Comparison of ENCODE assay signal across 18 cellular contexts in the genomic region with DNA sequence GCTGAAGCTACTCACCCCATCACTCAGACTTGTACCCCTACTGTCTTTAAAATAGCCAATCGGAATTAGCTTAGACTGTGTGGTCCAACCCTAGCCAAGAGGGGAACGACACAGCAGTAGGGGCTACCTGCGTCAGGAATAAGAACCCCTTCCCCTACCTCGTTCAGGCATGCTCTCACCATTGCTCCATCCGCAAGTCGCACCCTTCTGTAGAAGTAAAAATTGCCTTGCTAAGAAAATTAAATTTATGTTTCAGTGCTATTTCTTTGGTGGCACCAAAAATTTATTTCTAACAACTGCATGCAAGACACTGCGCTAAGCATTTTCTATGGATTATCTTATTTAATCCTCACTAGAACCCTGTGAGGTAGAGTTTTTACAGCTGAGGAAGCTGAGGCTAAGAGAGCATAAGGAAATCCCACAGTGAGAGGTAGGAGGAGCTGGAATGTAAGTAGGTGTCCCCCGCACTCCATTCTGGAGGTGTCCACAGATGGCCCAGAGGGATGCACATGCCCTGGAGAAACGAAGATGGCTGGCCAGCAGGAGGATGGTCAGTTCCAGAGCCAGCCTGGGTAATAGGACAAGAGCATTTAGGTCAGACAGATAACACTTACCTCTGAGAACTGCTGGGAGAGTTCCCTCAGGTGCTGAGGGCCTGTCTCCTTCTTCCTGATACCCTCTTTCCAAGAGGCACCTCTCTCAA. TPM values are rescaled to one million over a fixed set of nuclear protein-coding genes. Genes with fewer than 3 reads are reported as not detected.
A peak's percentile ranks its signal among the peaks of the same experiment; 100 is the strongest.
DNase-seq lines count a peak whose midpoint lies in the region; ATAC-seq, FAIRE-seq and TF ChIP-seq lines count a peak whose summit lies in the region.
"Had no signal": no experiment of that assay in that cellular context is flagged by ENCODE, and none has a peak within 500 bp of the region (broad histone marks: within the 10 kb centered on the region; RNA-seq: fewer than 3 reads in every experiment).

No MANE protein-coding gene starts in this region.

- no peaks in the 10 kb centered on the region for H3K36me3 Mint-ChIP-seq in activated CD8-positive, alpha-beta memory T cell treated with anti-CD3 and anti-CD28 coated beads, Interleukin-2, amount 10 ng/mL, durations not matched to agents 7 days and 5 days
- H3K36me3 Mint-ChIP-seq in activated naive CD4-positive, alpha-beta T cell treated with anti-CD3 and anti-CD28 coated beads, Interleukin-2, amount 10 ng/mL, durations not matched to agents 7 days and 5 days, result no peaks in the 10 kb centered on the region

- no peaks in the 10 kb centered on the region for H3K9me3 Mint-ChIP-seq in activated CD8-positive, alpha-beta memory T cell treated with anti-CD3 and anti-CD28 coated beads, Interleukin-2, amount 10 ng/mL, durations not matched to agents 7 days and 5 days (ENCODE audit: low read depth)
- H3K9me3 Mint-ChIP-seq in activated naive CD4-positive, alpha-beta T cell treated with anti-CD3 and anti-CD28 coated beads, Interleukin-2, amount 10 ng/mL, durations not matched to agents 7 days and 5 days, result no peaks in the 10 kb centered on the region
- H3K9me3 Mint-ChIP-seq: CD4-positive, alpha-beta T cell had no signal

- no peak overlapping the region for H4K8ac ChIP-seq in trophoblast cell (ENCODE audit: low read depth, low read length)

- BruUV-seq in K562 (replicated peaks; lab: Mats Ljungman, UMichigan), result no TSS peak

- H3K9me1 ChIP-seq in K562 (ENCODE audit: control insufficient read depth, insufficient read depth, low read length), result no peaks in the 10 kb centered on the region

- no peak overlapping the region for H3K27ac Mint-ChIP-seq in activated CD8-positive, alpha-beta memory T cell treated with anti-CD3 and anti-CD28 coated beads, Interleukin-2, amount 10 ng/mL, durations not matched to agents 7 days and 5 days
- no peak overlapping the region for H3K27ac Mint-ChIP-seq in activated naive CD4-positive, alpha-beta T cell treated with anti-CD3 and anti-CD28 coated beads, Interleukin-2, amount 10 ng/mL, durations not matched to agents 7 days and 5 days
- H3K27ac Mint-ChIP-seq: CD4-positive, alpha-beta T cell; H9 had no signal

- H3K4me1 Mint-ChIP-seq in activated CD8-positive, alpha-beta memory T cell treated with anti-CD3 and anti-CD28 coated beads, Interleukin-2, amount 10 ng/mL, durations not matched to agents 7 days and 5 days, result no peaks in the 10 kb centered on the region
- H3K4me1 Mint-ChIP-seq in activated naive CD4-positive, alpha-beta T cell treated with anti-CD3 and anti-CD28 coated beads, Interleukin-2, amount 10 ng/mL, durations not matched to agents 7 days and 5 days, result no peaks in the 10 kb centered on the region

- no peak overlapping the region for H3K18ac ChIP-seq in trophoblast cell (ENCODE audit: low read length)

- H3K9me3 ChIP-seq in K562 (replicated peaks; ENCODE audit: control insufficient read depth, insufficient read depth, low read depth, low read length), result peaks cover 8% of the 10 kb centered on the region
- H3K9me3 ChIP-seq in hepatocyte (ENCODE audit: low read depth), result no peaks in the 10 kb centered on the region
- H3K9me3 ChIP-seq in trophoblast cell (ENCODE audit: insufficient read depth, low read depth, low read length), result peaks cover 6% of the 10 kb centered on the region
- no peaks in the 10 kb centered on the region for H3K9me3 ChIP-seq in transverse colon

- intact Hi-C loops in K562 (cut with micrococcal nuclease) (loop anchor here (5.0 kb wide), 1 partner anchor 32 kb away; no protein-coding TSS in a partner anchor), transverse colon (cut with DNase I; ENCODE audit: low total_unique reads) (no loop called here)

- no peak overlapping the region for H3K4ac ChIP-seq in trophoblast cell (ENCODE audit: low read depth, low read length)

- TF ChIP-seq CTCF in K562 (IDR thresholded peaks at IDR 0.05 in 2 of 3, conservative IDR thresholded peaks at IDR 0.05 in 1 of 3; ENCODE audit: insufficient read depth in 2 of 3, low read depth in 1 of 3, low read length in 3 of 3), result no peak
- TF ChIP-seq CTCF in hepatocyte (IDR thresholded peaks at IDR 0.05; ENCODE audit: poor library complexity), result no peak
- TF ChIP-seq CTCF in transverse colon (IDR thresholded peaks at IDR 0.05), result no peak

- TF ChIP-seq POLR2A in K562 (conservative IDR thresholded peaks at IDR 0.05) (no peak), transverse colon (IDR thresholded peaks at IDR 0.05) (no peak)

- no peaks in the 10 kb centered on the region for H3K79me1 ChIP-seq in trophoblast cell (ENCODE audit: low read length)

- POLR2A ChIA-PET in K562 (lab: Yijun Ruan, JAX), result no interaction called here

- peak overlapping the region; percentile 41 for H4K91ac ChIP-seq in trophoblast cell (ENCODE audit: low read depth, low read length)

- H3K36me3 ChIP-seq in K562 (ENCODE audit: control insufficient read depth, insufficient read depth, low read length) (no peaks in the 10 kb centered on the region), hepatocyte (replicated peaks; ENCODE audit: insufficient read depth, low read depth) (no peaks in the 10 kb centered on the region), trophoblast cell (ENCODE audit: control insufficient read depth in 1 of 2, insufficient read depth in 2 of 2, low read length in 2 of 2) (no peaks in the 10 kb centered on the region), transverse colon (no peaks in the 10 kb centered on the region)

- FAIRE-seq in K562 (lab: Jason Lieb, UNC), result no peak
- FAIRE-seq: A549, GM19239, H1 had no signal

- ATAC-seq in activated CD8-positive, alpha-beta memory T cell treated with anti-CD3 and anti-CD28 coated beads, Interleukin-2, amount 10 ng/mL, durations not matched to agents 7 days and 5 days, result no peak
- ATAC-seq in K562, result no peak
- ATAC-seq: A549 had no signal

- no peak overlapping the region for H4K12ac ChIP-seq in trophoblast cell (ENCODE audit: low read depth, low read length)

- TF ChIP-seq RAD21 in K562 (CRISPR knock-in tag; conservative IDR thresholded peaks at IDR 0.05 in 1 of 2, IDR thresholded peaks at IDR 0.05 in 1 of 2), result no peak

- DNase-seq in activated CD8-positive, alpha-beta memory T cell treated with anti-CD3 and anti-CD28 coated beads, Interleukin-2, amount 10 ng/mL, durations not matched to agents 7 days and 5 days, result peak; percentile 15
- no peak for DNase-seq in activated CD8-positive, alpha-beta memory T cell treated with anti-CD3 and anti-CD28 coated beads, Interleukin-2, amount 50 U/mL, for 4 hours
- no peak for DNase-seq in K562 (ENCODE audit: extremely low read depth in 1 of 4, low spot score in 3 of 4)
- DNase-seq in hepatocyte (ENCODE audit: low spot score), result no peak
- no peak for DNase-seq in trophoblast cell
- no peak for DNase-seq in transverse colon
- DNase-seq in NCI-H82 treated with DMSO at 0.1 percent for 48 hours (lab: John Stamatoyannopoulos, UW; ENCODE audit: unreplicated experiment), result no peak
- DNase-seq in activated naive CD4-positive, alpha-beta T cell treated with anti-CD3 and anti-CD28 coated beads, Interleukin-2, amount 10 ng/mL, durations not matched to agents 7 days and 5 days, result no peak
- DNase-seq: AML-193; CD4-positive, alpha-beta T cell; DMS79 treated with DMSO at 0.1 percent for 48 hours; GF-D8; H9 had no signal

- H3K9me2 ChIP-seq in hepatocyte (replicated peaks; ENCODE audit: insufficient read depth), result no peaks in the 10 kb centered on the region

- H2BK5ac ChIP-seq in trophoblast cell (ENCODE audit: low read depth, low read length, poor library complexity), result no peak overlapping the region

- H3K4me2 ChIP-seq in K562 (ENCODE audit: insufficient read depth, low read length) (peak overlapping the region; percentile 32; the same call in 1 of the 2 replicates), hepatocyte (no peak overlapping the region), trophoblast cell (ENCODE audit: low read length) (no peak overlapping the region)
- H3K4me2 ChIP-seq: A549 had no signal

- H3K23ac ChIP-seq in trophoblast cell (ENCODE audit: low read length), result no peak overlapping the region

- H3K4me3 ChIP-seq in K562 (no peak overlapping the region), hepatocyte (no peak overlapping the region), trophoblast cell (ENCODE audit: low read depth, low read length) (no peak overlapping the region), transverse colon (no peak overlapping the region)
- H3K4me3 ChIP-seq: A549 had no signal

- H2BK120ac ChIP-seq in trophoblast cell (ENCODE audit: insufficient read depth, low read length, poor library complexity), result no peak overlapping the region

- H3K27me3 Mint-ChIP-seq in activated CD8-positive, alpha-beta memory T cell treated with anti-CD3 and anti-CD28 coated beads, Interleukin-2, amount 10 ng/mL, durations not matched to agents 7 days and 5 days, result peaks cover 4% of the 10 kb centered on the region
- H3K27me3 Mint-ChIP-seq in activated naive CD4-positive, alpha-beta T cell treated with anti-CD3 and anti-CD28 coated beads, Interleukin-2, amount 10 ng/mL, durations not matched to agents 7 days and 5 days, result peaks cover 15% of the 10 kb centered on the region
- H3K27me3 Mint-ChIP-seq: CD4-positive, alpha-beta T cell had no signal

- H2AFZ ChIP-seq in K562 (ENCODE audit: low read depth, low read length) (0 out of 2 replicates have a peak overlapping the region, but pooled peaks have one; percentile 39), hepatocyte (no peak overlapping the region), trophoblast cell (ENCODE audit: insufficient read depth, low read length, poor library complexity) (no peak overlapping the region)

- H3K79me2 ChIP-seq in K562 (ENCODE audit: control insufficient read depth, insufficient read depth, low read length) (no peaks in the 10 kb centered on the region), hepatocyte (no peaks in the 10 kb centered on the region), trophoblast cell (ENCODE audit: control insufficient read depth, insufficient read depth, low read length, poor library complexity) (no peaks in the 10 kb centered on the region)

- no peaks in the 10 kb centered on the region for H3K27me3 ChIP-seq in K562 (ENCODE audit: control insufficient read depth in 2 of 2, insufficient read depth in 2 of 2, low read length in 2 of 2)
- H3K27me3 ChIP-seq in hepatocyte, result no peaks in the 10 kb centered on the region
- H3K27me3 ChIP-seq in trophoblast cell (ENCODE audit: insufficient read depth, low read length), result no peaks in the 10 kb centered on the region
- no peaks in the 10 kb centered on the region for H3K27me3 ChIP-seq in transverse colon

- CTCF ChIA-PET in activated CD8-positive, alpha-beta memory T cell treated with anti-CD3 and anti-CD28 coated beads, Interleukin-2, amount 10 ng/mL, durations not matched to agents 7 days and 5 days (lab: Charles Lee), result no interaction called here
- CTCF ChIA-PET in K562 (lab: Yijun Ruan, JAX; ENCODE audit: low intra/inter-chr PET ratio), result no interaction called here
- CTCF ChIA-PET in activated naive CD4-positive, alpha-beta T cell treated with anti-CD3 and anti-CD28 coated beads, Interleukin-2, amount 10 ng/mL, durations not matched to agents 7 days and 5 days (lab: Charles Lee), result no interaction called here

- H3K4me1 ChIP-seq in K562 (replicated peaks in 1 of 2; ENCODE audit: control insufficient read depth in 2 of 2, insufficient read depth in 2 of 2, low read length in 2 of 2), result peaks cover 0 to 18% of the 10 kb centered on the region in 2 experiments; a peak in 4 of 5 replicates
- peaks cover 3% of the 10 kb centered on the region for H3K4me1 ChIP-seq in hepatocyte (ENCODE audit: insufficient read depth)
- H3K4me1 ChIP-seq in trophoblast cell (ENCODE audit: control insufficient read depth in 1 of 2, insufficient read depth in 2 of 2, low read length in 2 of 2), result no peaks in the 10 kb centered on the region
- H3K4me1 ChIP-seq in transverse colon, result no peaks in the 10 kb centered on the region
- H3K4me1 ChIP-seq: A549 had no signal

- in situ Hi-C loops in K562 (cut with MboI) (no loop called here), transverse colon (cut with MboI; ENCODE audit: low pct_ligation_motif_present in 1 of 4, low pct_unique_long_range_greater_than_20kb in 1 of 4, low sequenced_read_pairs in 3 of 4) (no loop called here)

- H3K4me3 Mint-ChIP-seq in activated CD8-positive, alpha-beta memory T cell treated with anti-CD3 and anti-CD28 coated beads, Interleukin-2, amount 10 ng/mL, durations not matched to agents 7 days and 5 days, result no peak overlapping the region
- no peak overlapping the region for H3K4me3 Mint-ChIP-seq in activated naive CD4-positive, alpha-beta T cell treated with anti-CD3 and anti-CD28 coated beads, Interleukin-2, amount 10 ng/mL, durations not matched to agents 7 days and 5 days
- H3K4me3 Mint-ChIP-seq: CD4-positive, alpha-beta T cell; H9 had no signal

- H3K9ac ChIP-seq in K562 (ENCODE audit: insufficient read depth in 1 of 2, low read depth in 2 of 2, low read length in 2 of 2), result no peak overlapping the region
- no peak overlapping the region for H3K9ac ChIP-seq in trophoblast cell (ENCODE audit: low read length)

- no peaks in the 10 kb centered on the region for H4K20me1 ChIP-seq in K562 (replicated peaks; ENCODE audit: control insufficient read depth, insufficient read depth, low read length)
- H4K20me1 ChIP-seq in hepatocyte (ENCODE audit: insufficient read depth, poor library complexity, severe bottlenecking), result no peaks in the 10 kb centered on the region

- H2BK12ac ChIP-seq in trophoblast cell (ENCODE audit: low read length), result no peak overlapping the region

- WGBS in K562 (ENCODE audit: insufficient coverage, low coverage, missing lambda C conversion rate), result 83% methylated on average over 8 of the region's 9 CpGs
- WGBS in hepatocyte (ENCODE audit: low lambda C conversion rate, missing lambda C conversion rate), result 93% methylated on average over 9 of the region's 9 CpGs
- WGBS in trophoblast cell (ENCODE audit: extremely low coverage, insufficient coverage, insufficient read length), result no CpG with 5 or more reads among the region's 9 CpGs
- 84 to 88% methylated on average over 9 of the region's 9 CpGs for WGBS in transverse colon (ENCODE audit: low coverage in 1 of 2), 2 donors

- H3K14ac ChIP-seq in trophoblast cell (ENCODE audit: low read length), result no peak overlapping the region

- H3K27ac ChIP-seq in K562 (ENCODE audit: extremely low read depth, low read depth, low read length), result peak overlapping the region; percentile 64; the same call in 2 of the 3 replicates
- H3K27ac ChIP-seq in hepatocyte, result peak overlapping the region; percentile 79
- H3K27ac ChIP-seq in trophoblast cell (ENCODE audit: low read depth, low read length), result no peak overlapping the region
- H3K27ac ChIP-seq in transverse colon, result no peak overlapping the region
- H3K27ac ChIP-seq: 22Rv1, A549, C4-2B had no signal

- no peak for TF ChIP-seq EP300 in K562 (IDR thresholded peaks at IDR 0.05; ENCODE audit: low read length)
- TF ChIP-seq EP300 in transverse colon (IDR thresholded peaks at IDR 0.05; ENCODE audit: low read depth), result no peak

- H2AK5ac ChIP-seq in trophoblast cell (ENCODE audit: low read length), result no peak overlapping the region

RNA-seq across cellular contexts. Expression of a gene that starts 15.3 kb away (rescaled TPM):
- total RNA-seq in activated CD8-positive, alpha-beta memory T cell treated with anti-CD3 and anti-CD28 coated beads, Interleukin-2, amount 10 ng/mL, durations not matched to agents 7 days and 5 days, result 10 to 100 TPM; 25.6 to 26.4 TPM
- 18.9 and 38.9 TPM in 2 replicates for total RNA-seq in K562 (2011; cell fraction: chromatin; rRNA removed; ENCODE audit: low replicate concordance)
- 6.3 and 13.0 TPM in 2 replicates for total RNA-seq in K562 (2011; cell fraction: nucleolus; rRNA removed)
- 16.6 and 33.1 TPM in 2 replicates for total RNA-seq in K562 (2011; cell fraction: nucleoplasm; rRNA removed)
- 13.5 and 13.9 TPM in 2 replicates for total RNA-seq in K562 (2014; rRNA removed)
- 16.1 and 18.4 TPM in 2 replicates for total RNA-seq in K562 (2014; rRNA removed; fragmentation: Illumina TruSeq; extraction: Trizol)
- total RNA-seq in K562 (2015; rRNA removed; fragmentation: Illumina TruSeq; extraction: Trizol), result 14.8 and 15.1 TPM in 2 replicates
- total RNA-seq in K562 (2021), result 16.5 and 17.1 TPM in 2 replicates
- 13.9 and 15.0 TPM in 2 replicates for polyA plus RNA-seq in K562 (2011; rRNA removed)
- 2.9 and 4.4 TPM in 2 replicates for polyA plus RNA-seq in K562 (2011; cell fraction: cytosol; rRNA removed)
- 4.8 and 7.2 TPM in 2 replicates for polyA plus RNA-seq in K562 (2011; cell fraction: nucleus; rRNA removed)
- 5.8 and 6.6 TPM in 2 replicates for polyA plus RNA-seq in K562 (2012)
- polyA plus RNA-seq in K562 (2014; fragmentation: Illumina TruSeq; extraction: Trizol), result 6.1 and 6.5 TPM in 2 replicates
- polyA plus RNA-seq in K562 (2014; fragmentation: Nextera tagmentation; extraction: Ambion mirVana), result 10 to 100 TPM in 1 of 2 experiments, 1 to 10 TPM in 1; 4.5 to 10.1 TPM
- polyA plus RNA-seq in K562 (2014; rRNA removed), result 6.1 and 6.4 TPM in 2 replicates
- 17.8 and 20.5 TPM in 2 replicates for polyA minus RNA-seq in K562 (2011; rRNA and poly(A)+ RNA removed)
- 11.9 and 12.9 TPM in 2 replicates for polyA minus RNA-seq in K562 (2011; cell fraction: cytosol; rRNA and poly(A)+ RNA removed)
- polyA minus RNA-seq in K562 (2011; cell fraction: nucleus; rRNA and poly(A)+ RNA removed), result 9.2 and 15.4 TPM in 2 replicates
- 35.0 and 37.5 TPM in 2 replicates for total RNA-seq in hepatocyte
- polyA plus RNA-seq in hepatocyte, result 44.3 and 48.3 TPM in 2 replicates
- polyA plus RNA-seq in trophoblast cell (2013), result 39.5 and 44.1 TPM in 2 replicates
- total RNA-seq in transverse colon, result 10 to 100 TPM; 13.1 to 29.1 (median 23.2) TPM

Comparison
In these comparisons a context has a peak if more than half of its experiments do, and no peak if none do; other contexts are left out.
1. H3K27ac ChIP-seq: peak in K562 (single experiment) and hepatocyte (single experiment); none in trophoblast cell (single experiment) and transverse colon (0 of 4).